13 cellular contexts compared by ENCODE assay signal in genomic region chr10:132400041-132400546, GRCh38. TPM values are rescaled to one million over a fixed set of nuclear protein-coding genes. Genes with fewer than 3 reads are reported as not detected.
DNase-seq lines count a peak whose midpoint lies in the region; ATAC-seq and TF ChIP-seq lines count a peak whose summit lies in the region.
"Had no signal": no experiment of that assay in that cellular context is flagged by ENCODE, and none has a peak within 500 bp of the region (broad histone marks: within the 10 kb centered on the region; RNA-seq: fewer than 3 reads in every experiment).

No MANE protein-coding gene starts in this region.

- no peak for TF ChIP-seq POLR2A in esophagus squamous epithelium (IDR thresholded peaks at IDR 0.05)
- TF ChIP-seq POLR2A in thyroid gland (IDR thresholded peaks at IDR 0.05), result no peak

- TF ChIP-seq EP300 in Ishikawa (IDR thresholded peaks at IDR 0.05; ENCODE audit: borderline replicate concordance), result no peak

- ATAC-seq in GM21786 (IDR thresholded peaks at IDR 0.05; ENCODE audit: unreplicated experiment), result no peak
- ATAC-seq in GM18502 (IDR thresholded peaks at IDR 0.05; ENCODE audit: poor library complexity, unreplicated experiment), result no peak

- TF ChIP-seq CTCF in esophagus squamous epithelium (IDR thresholded peaks at IDR 0.05) (no peak), thyroid gland (IDR thresholded peaks at IDR 0.05) (no peak)

- H3K9ac ChIP-seq in mucosa of rectum (ENCODE audit: low read depth in 1 of 2, low read length in 2 of 2), result peak overlapping the region in 1 of 2 donors; percentile 86
- H3K9ac ChIP-seq: neural progenitor cell had no signal

- no peaks in the 10 kb centered on the region for H3K27me3 ChIP-seq in esophagus squamous epithelium
- H3K27me3 ChIP-seq in mucosa of rectum (ENCODE audit: control insufficient read depth in 2 of 2, insufficient read depth in 2 of 2, low read length in 2 of 2), result no peaks in the 10 kb centered on the region
- no peaks in the 10 kb centered on the region for H3K27me3 ChIP-seq in thyroid gland

- DNase-seq in esophagus squamous epithelium (lab: John Stamatoyannopoulos, UW) (no peak), thyroid gland (peak; percentile 1 to 27), AG20443 (ENCODE audit: low spot score) (no peak), GDM1 (lab: John Stamatoyannopoulos, UW) (no peak)
- DNase-seq: activated CD4-positive, alpha-beta T cell treated with anti-CD3 and anti-CD28 coated beads for 1 hour; NCI-H2171 treated with DMSO at 0.1 percent for 48 hours; SW 1271 had no signal

- H3K4me1 ChIP-seq in esophagus squamous epithelium (peaks cover 59 to 89% (median 63%) of the 10 kb centered on the region in 3 donors), mucosa of rectum (ENCODE audit: control insufficient read depth in 2 of 2, insufficient read depth in 2 of 2, low read length in 2 of 2) (peaks cover 58 to 73% of the 10 kb centered on the region in 2 donors), thyroid gland (peaks cover 50 to 63% of the 10 kb centered on the region in 2 donors)

- no CpG with 5 or more reads among the region's 9 CpGs for WGBS in esophagus squamous epithelium, 2 donors
- 79 to 85% methylated on average over 6 to 7 of the region's 9 CpGs for WGBS in thyroid gland, 2 donors

- H3K27ac ChIP-seq in esophagus squamous epithelium, result peak overlapping the region; percentile 84 to 98 (median 92)
- H3K27ac ChIP-seq in mucosa of rectum (ENCODE audit: low read depth in 2 of 2, low read length in 2 of 2), result peak overlapping the region; percentile 94 to 96
- peak overlapping the region; percentile 85 to 95 (median 92) for H3K27ac ChIP-seq in thyroid gland
- H3K27ac ChIP-seq: neural progenitor cell had no signal

- intact Hi-C loops in esophagus squamous epithelium (cut with DNase I), result no loop called here
- intact Hi-C loops in thyroid gland (cut with DNase I), result no loop called here

- H3K4me3 ChIP-seq in esophagus squamous epithelium (peak overlapping the region in 1 of 4 donors; percentile 68), mucosa of rectum (ENCODE audit: low read length in 2 of 2) (peak overlapping the region in 1 of 2 donors; percentile 52), thyroid gland (replicated peaks in 1 of 3) (no peak overlapping the region)
- H3K4me3 ChIP-seq: HAP-1, neural progenitor cell had no signal

- H3K36me3 ChIP-seq in esophagus squamous epithelium (peaks cover 5 to 19% (median 7%) of the 10 kb centered on the region in 3 donors), mucosa of rectum (ENCODE audit: control insufficient read depth in 2 of 2, insufficient read depth in 2 of 2, low read length in 2 of 2) (peaks cover under 1 to 2% of the 10 kb centered on the region in 2 donors), thyroid gland (peaks cover 3 to 4% of the 10 kb centered on the region in 2 donors)
- H3K36me3 ChIP-seq: neural progenitor cell had no signal

- H3K9me3 ChIP-seq in esophagus squamous epithelium, result no peaks in the 10 kb centered on the region
- no peaks in the 10 kb centered on the region for H3K9me3 ChIP-seq in mucosa of rectum (ENCODE audit: control insufficient read depth in 2 of 2, low read length in 2 of 2)
- H3K9me3 ChIP-seq in thyroid gland, result no peaks in the 10 kb centered on the region
- H3K9me3 ChIP-seq: HAP-1 had no signal

- peak; percentile 27; the same call in 1 of the 2 replicates for TF ChIP-seq RAD21 in Ishikawa (IDR thresholded peaks at IDR 0.05; ENCODE audit: low read depth)

TF ChIP-seq in Ishikawa, 13 proteins besides CTCF, POLR2A, EP300 and RAD21:
- TF ChIP-seq TCF12 (IDR thresholded peaks at IDR 0.05; ENCODE audit: low read depth), result no peak
- no peak for TF ChIP-seq CEBPB (IDR thresholded peaks at IDR 0.05)
- no peak for TF ChIP-seq NFIC (IDR thresholded peaks at IDR 0.05)
- no peak for TF ChIP-seq FOXM1 (IDR thresholded peaks at IDR 0.05; ENCODE audit: borderline replicate concordance, low read depth)
- no peak for TF ChIP-seq ZBTB7A (IDR thresholded peaks at IDR 0.05; ENCODE audit: low read depth)
- no peak for TF ChIP-seq USF1 (IDR thresholded peaks at IDR 0.05)
- TF ChIP-seq CREB1 (IDR thresholded peaks at IDR 0.05; ENCODE audit: low read depth), result no peak
- TF ChIP-seq EGR1 (IDR thresholded peaks at IDR 0.05), result no peak
- no peak for TF ChIP-seq REST (IDR thresholded peaks at IDR 0.05; ENCODE audit: low read depth)
- no peak for TF ChIP-seq MAX (IDR thresholded peaks at IDR 0.05)
- TF ChIP-seq TEAD4 (IDR thresholded peaks at IDR 0.05), result no peak
- TF ChIP-seq TAF1 (IDR thresholded peaks at IDR 0.05; ENCODE audit: low read depth), result no peak
- no peak for TF ChIP-seq YY1 (IDR thresholded peaks at IDR 0.05; ENCODE audit: low read depth)

RNA-seq across cellular contexts. Expression of gene PWWP2B, which starts 3.1 kb away (rescaled TPM):
- total RNA-seq in esophagus squamous epithelium (10 to 100 TPM; 14.9 to 27.3 (median 16.7) TPM), thyroid gland (10 to 100 TPM; 14.5 to 35.4 (median 27.3) TPM)

Comparison
In these comparisons a context has a peak if more than half of its experiments do, and no peak if none do; other contexts are left out.
1. DNase-seq: peak in thyroid gland (2 of 2); none in esophagus squamous epithelium (single experiment), AG20443 (single experiment) and GDM1 (single experiment).
2. Peak in every context shown above with its lines, with median percentiles within 50 percentile points of each other: H3K27ac ChIP-seq.